In genomic region chr1:3471356-3472087, GRCh38 we compare ENCODE assay signal across 9 cellular contexts. TPM values are rescaled to one million over a fixed set of nuclear protein-coding genes. Genes with fewer than 3 reads are reported as not detected.
DNase-seq lines count a peak whose midpoint lies in the region; ATAC-seq and TF ChIP-seq lines count a peak whose summit lies in the region.
"Had no signal": no experiment of that assay in that cellular context is flagged by ENCODE, and none has a peak within 500 bp of the region (broad histone marks: within the 10 kb centered on the region; RNA-seq: fewer than 3 reads in every experiment).

No MANE protein-coding gene starts in this region.

- H3K9me3 Mint-ChIP-seq in type B pancreatic cell, result no peaks in the 10 kb centered on the region
- H3K9me3 Mint-ChIP-seq: CD4-positive, CD25-positive, alpha-beta regulatory T cell had no signal

- no peak overlapping the region for H3K4me3 Mint-ChIP-seq in type B pancreatic cell
- H3K4me3 Mint-ChIP-seq: CD4-positive, CD25-positive, alpha-beta regulatory T cell had no signal

- peak overlapping the region; percentile 74 for H3K27ac Mint-ChIP-seq in type B pancreatic cell
- H3K27ac Mint-ChIP-seq: CD4-positive, CD25-positive, alpha-beta regulatory T cell had no signal

- DNase-seq in NCI-H2171 treated with DMSO at 0.1 percent for 48 hours (lab: John Stamatoyannopoulos, UW) (peak; percentile 10), NCI-H2171 (lab: John Stamatoyannopoulos, UW) (no peak), cerebellar cortex (ENCODE audit: low spot score) (peak; percentile 24), kidney tubule cell (ENCODE audit: low spot score) (peak; percentile 32), type B pancreatic cell (ENCODE audit: extremely low spot score, unreplicated experiment) (no peak), cerebellar nuclear complex (lab: John Stamatoyannopoulos, UW) (no peak)
- no peak for DNase-seq in stimulated activated CD4-positive, alpha-beta T cell treated with anti-CD3 and anti-CD28 coated beads, Interleukin-4, amount 100 ng/mL, for 1 hour
- DNase-seq: CD4-positive, CD25-positive, alpha-beta regulatory T cell had no signal

- peak; percentile 65 for TF ChIP-seq CTCF in type B pancreatic cell (conservative IDR thresholded peaks at IDR 0.05)

- peaks cover 21% of the 10 kb centered on the region for H3K4me1 Mint-ChIP-seq in type B pancreatic cell (ENCODE audit: unreplicated experiment)

- peaks cover 3% of the 10 kb centered on the region for H3K36me3 Mint-ChIP-seq in type B pancreatic cell
- H3K36me3 Mint-ChIP-seq: CD4-positive, CD25-positive, alpha-beta regulatory T cell had no signal

- no peak for ATAC-seq in GM18867 (IDR thresholded peaks at IDR 0.05; ENCODE audit: unreplicated experiment)

- no peaks in the 10 kb centered on the region for H3K27me3 Mint-ChIP-seq in type B pancreatic cell
- H3K27me3 Mint-ChIP-seq: CD4-positive, CD25-positive, alpha-beta regulatory T cell had no signal

RNA-seq across cellular contexts. Expression of gene ARHGEF16, which starts 17.1 kb away (rescaled TPM):
- 16.1 and 28.9 TPM in 2 replicates for total RNA-seq in type B pancreatic cell (ENCODE audit: low replicate concordance)
- total RNA-seq: CD4-positive, CD25-positive, alpha-beta regulatory T cell had no signal

Comparison
In these comparisons a context has a peak if more than half of its experiments do, and no peak if none do; other contexts are left out.
1. DNase-seq: peak in NCI-H2171 treated with DMSO at 0.1 percent for 48 hours (single experiment), cerebellar cortex (single experiment) and kidney tubule cell (single experiment); none in NCI-H2171 (single experiment), type B pancreatic cell (single experiment), stimulated activated CD4-positive, alpha-beta T cell treated with anti-CD3 and anti-CD28 coated beads, Interleukin-4, amount 100 ng/mL, for 1 hour (single experiment) and cerebellar nuclear complex (0 of 2).